Comparison of ENCODE assay signal across 17 cellular contexts in genomic region chr5:66242050-66242449, GRCh38.
"Had no signal": no experiment of that assay in that cellular context is flagged by ENCODE, and none has a peak within 500 bp of the region (broad histone marks: within the 10 kb centered on the region; RNA-seq: fewer than 3 reads in every experiment).

No MANE protein-coding gene starts in this region.

- H3K9me3 ChIP-seq: adrenal gland, body of pancreas, prostate gland, tibial artery had no signal

- DNase-seq: activated CD4-positive, alpha-beta T cell treated with anti-CD3 and anti-CD28 coated beads for 36 hours; activated CD4-positive, alpha-beta T cell treated with anti-CD3 and anti-CD28 coated beads, Interleukin-2, amount 50 U/mL, for 48 hours; activated gamma-delta T cell treated with Interleukin-2 at 50 U/mL for 16 hours; adrenal gland; body of pancreas; central memory CD4-positive, alpha-beta T cell; immature natural killer cell; kidney glomerular epithelial cell; left ventricle myocardium superior; right cardiac atrium; stimulated activated naive CD8-positive, alpha-beta T cell treated with anti-CD3 and anti-CD28 coated beads, Interleukin-15, Interleukin-2, amounts not matched to agents 100 U/mL and 50 U/mL, for 24 hours; substantia nigra; tibial artery had no signal

- H3K36me3 ChIP-seq: adrenal gland, prostate gland, tibial artery had no signal

- H3K4me1 ChIP-seq: adrenal gland, body of pancreas, prostate gland, tibial artery had no signal

- H3K4me3 ChIP-seq: adrenal gland, body of pancreas, prostate gland, skin epidermis, tibial artery had no signal

- ATAC-seq: activated CD4-positive, alpha-beta T cell treated with anti-CD3 and anti-CD28 coated beads for 36 hours; activated naive CD4-positive, alpha-beta T cell treated with anti-CD3 and anti-CD28 coated beads, Interleukin-2, amount 50 U/mL, for 72 hours; body of pancreas; left ventricle myocardium superior; right cardiac atrium; stimulated activated naive CD8-positive, alpha-beta T cell treated with anti-CD3 and anti-CD28 coated beads, Interleukin-15, Interleukin-2, amounts not matched to agents 100 U/mL and 50 U/mL, for 24 hours; WTC11 had no signal

- H3K27ac ChIP-seq: adrenal gland, body of pancreas, prostate gland, skin epidermis, tibial artery had no signal
